Comparison of ENCODE assay signal across 10 cellular contexts in genomic region chr19:46818812-46819211, GRCh38.
A peak's percentile ranks its signal among the peaks of the same experiment; 100 is the strongest.
DNase-seq lines count a peak whose midpoint lies in the region; ATAC-seq and TF ChIP-seq lines count a peak whose summit lies in the region.
"Had no signal": no experiment of that assay in that cellular context is flagged by ENCODE, and none has a peak within 500 bp of the region (broad histone marks: within the 10 kb centered on the region; RNA-seq: fewer than 3 reads in every experiment).

No MANE protein-coding gene starts in this region.

- no peak overlapping the region for H3K4me3 ChIP-seq in brain microvascular endothelial cell (ENCODE audit: low read depth, low read length)
- H3K4me3 ChIP-seq: suprapubic skin had no signal

- DNase-seq in stimulated activated CD4-positive, alpha-beta T cell treated with anti-CD3 and anti-CD28 coated beads, Interleukin-15, amount 100 ng/mL, for 24 hours, result peak; percentile 14
- DNase-seq in stimulated activated CD4-positive, alpha-beta T cell treated with anti-CD3 and anti-CD28 coated beads, Interleukin-4, amount 100 ng/mL, for 1 hour, result no peak
- peak; percentile 35 for DNase-seq in NCI-H2171 treated with DMSO at 0.1 percent for 48 hours (lab: John Stamatoyannopoulos, UW)
- DNase-seq in brain microvascular endothelial cell, result peak; percentile 10
- DNase-seq in NCI-H2107 (lab: John Stamatoyannopoulos, UW), result no peak
- no peak for DNase-seq in cortex of kidney (lab: John Stamatoyannopoulos, UW)

- TF ChIP-seq CTCF in brain microvascular endothelial cell (IDR thresholded peaks at IDR 0.05; ENCODE audit: low read depth, low read length, missing control alignments), result no peak

- no peaks in the 10 kb centered on the region for H3K27me3 ChIP-seq in brain microvascular endothelial cell (replicated peaks)
- H3K27me3 ChIP-seq: suprapubic skin had no signal

- in situ Hi-C loops in brain microvascular endothelial cell (cut with HindIII; ENCODE audit: low pct_ligation_motif_present, low sequenced_read_pairs), result no loop called here

- no peaks in the 10 kb centered on the region for H3K36me3 ChIP-seq in brain microvascular endothelial cell (replicated peaks)
- H3K36me3 ChIP-seq: suprapubic skin had no signal

- H3K27ac ChIP-seq in brain microvascular endothelial cell, result no peak overlapping the region
- H3K27ac ChIP-seq: epithelial cell of prostate, suprapubic skin had no signal

- ATAC-seq in GM18858 (IDR thresholded peaks at IDR 0.05; ENCODE audit: unreplicated experiment), result no peak
- no peak for ATAC-seq in HG03565 (IDR thresholded peaks at IDR 0.05; ENCODE audit: unreplicated experiment)

Comparison
In these comparisons a context has a peak if more than half of its experiments do, and no peak if none do; other contexts are left out.
1. DNase-seq: peak in stimulated activated CD4-positive, alpha-beta T cell treated with anti-CD3 and anti-CD28 coated beads, Interleukin-15, amount 100 ng/mL, for 24 hours (single experiment), NCI-H2171 treated with DMSO at 0.1 percent for 48 hours (single experiment) and brain microvascular endothelial cell (single experiment); none in stimulated activated CD4-positive, alpha-beta T cell treated with anti-CD3 and anti-CD28 coated beads, Interleukin-4, amount 100 ng/mL, for 1 hour (single experiment), NCI-H2107 (single experiment) and cortex of kidney (single experiment).